1 cellular context compared by ENCODE assay signal in genomic region chr2:112645396-112646101, GRCh38.
TF ChIP-seq lines count a peak whose summit lies in the region.

A gene with protein sequence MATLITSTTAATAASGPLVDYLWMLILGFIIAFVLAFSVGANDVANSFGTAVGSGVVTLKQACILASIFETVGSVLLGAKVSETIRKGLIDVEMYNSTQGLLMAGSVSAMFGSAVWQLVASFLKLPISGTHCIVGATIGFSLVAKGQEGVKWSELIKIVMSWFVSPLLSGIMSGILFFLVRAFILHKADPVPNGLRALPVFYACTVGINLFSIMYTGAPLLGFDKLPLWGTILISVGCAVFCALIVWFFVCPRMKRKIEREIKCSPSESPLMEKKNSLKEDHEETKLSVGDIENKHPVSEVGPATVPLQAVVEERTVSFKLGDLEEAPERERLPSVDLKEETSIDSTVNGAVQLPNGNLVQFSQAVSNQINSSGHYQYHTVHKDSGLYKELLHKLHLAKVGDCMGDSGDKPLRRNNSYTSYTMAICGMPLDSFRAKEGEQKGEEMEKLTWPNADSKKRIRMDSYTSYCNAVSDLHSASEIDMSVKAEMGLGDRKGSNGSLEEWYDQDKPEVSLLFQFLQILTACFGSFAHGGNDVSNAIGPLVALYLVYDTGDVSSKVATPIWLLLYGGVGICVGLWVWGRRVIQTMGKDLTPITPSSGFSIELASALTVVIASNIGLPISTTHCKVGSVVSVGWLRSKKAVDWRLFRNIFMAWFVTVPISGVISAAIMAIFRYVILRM (plus strand): TSS chr2:112645939. CDS start chr2:112646829, 890 bp downstream.

TF ChIP-seq in K562, 482 proteins besides CTCF, POLR2A, EP300 and RAD21 (continued from another document and continues in another):
- TF ChIP-seq ZNF407 (IDR thresholded peaks at IDR 0.05; ENCODE audit: low read depth), result no peak
- TF ChIP-seq, protein P1, sequence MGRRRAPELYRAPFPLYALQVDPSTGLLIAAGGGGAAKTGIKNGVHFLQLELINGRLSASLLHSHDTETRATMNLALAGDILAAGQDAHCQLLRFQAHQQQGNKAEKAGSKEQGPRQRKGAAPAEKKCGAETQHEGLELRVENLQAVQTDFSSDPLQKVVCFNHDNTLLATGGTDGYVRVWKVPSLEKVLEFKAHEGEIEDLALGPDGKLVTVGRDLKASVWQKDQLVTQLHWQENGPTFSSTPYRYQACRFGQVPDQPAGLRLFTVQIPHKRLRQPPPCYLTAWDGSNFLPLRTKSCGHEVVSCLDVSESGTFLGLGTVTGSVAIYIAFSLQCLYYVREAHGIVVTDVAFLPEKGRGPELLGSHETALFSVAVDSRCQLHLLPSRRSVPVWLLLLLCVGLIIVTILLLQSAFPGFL (CRISPR knock-in tag; IDR thresholded peaks at IDR 0.05), result no peak
- TF ChIP-seq XRCC5 (IDR thresholded peaks at IDR 0.05; ENCODE audit: low read depth, low read length), result peak; percentile 86
- TF ChIP-seq MLX (CRISPR knock-in tag; conservative IDR thresholded peaks at IDR 0.05), result no peak
- no peak for TF ChIP-seq TFAM (CRISPR knock-in tag; conservative IDR thresholded peaks at IDR 0.05)
- no peak; the same call in 1 of the 2 replicates for TF ChIP-seq ZKSCAN1 (IDR thresholded peaks at IDR 0.05; ENCODE audit: low read depth, low read length)
- TF ChIP-seq ZNF707 (CRISPR knock-in tag; conservative IDR thresholded peaks at IDR 0.05), result no peak
- no peak for TF ChIP-seq ZBTB8A (IDR thresholded peaks at IDR 0.05; ENCODE audit: partially characterized antibody)
- peak; percentile 95 for TF ChIP-seq MYC (IDR thresholded peaks at IDR 0.05; ENCODE audit: low read depth, low read length)
- TF ChIP-seq MYC (CRISPR knock-in tag; IDR thresholded peaks at IDR 0.05; ENCODE audit: borderline replicate concordance, low read depth), result no peak
- no peak for TF ChIP-seq POLR3G (IDR thresholded peaks at IDR 0.05; ENCODE audit: extremely low read depth, insufficient read length, insufficient replicate concordance)
- TF ChIP-seq, protein P2, sequence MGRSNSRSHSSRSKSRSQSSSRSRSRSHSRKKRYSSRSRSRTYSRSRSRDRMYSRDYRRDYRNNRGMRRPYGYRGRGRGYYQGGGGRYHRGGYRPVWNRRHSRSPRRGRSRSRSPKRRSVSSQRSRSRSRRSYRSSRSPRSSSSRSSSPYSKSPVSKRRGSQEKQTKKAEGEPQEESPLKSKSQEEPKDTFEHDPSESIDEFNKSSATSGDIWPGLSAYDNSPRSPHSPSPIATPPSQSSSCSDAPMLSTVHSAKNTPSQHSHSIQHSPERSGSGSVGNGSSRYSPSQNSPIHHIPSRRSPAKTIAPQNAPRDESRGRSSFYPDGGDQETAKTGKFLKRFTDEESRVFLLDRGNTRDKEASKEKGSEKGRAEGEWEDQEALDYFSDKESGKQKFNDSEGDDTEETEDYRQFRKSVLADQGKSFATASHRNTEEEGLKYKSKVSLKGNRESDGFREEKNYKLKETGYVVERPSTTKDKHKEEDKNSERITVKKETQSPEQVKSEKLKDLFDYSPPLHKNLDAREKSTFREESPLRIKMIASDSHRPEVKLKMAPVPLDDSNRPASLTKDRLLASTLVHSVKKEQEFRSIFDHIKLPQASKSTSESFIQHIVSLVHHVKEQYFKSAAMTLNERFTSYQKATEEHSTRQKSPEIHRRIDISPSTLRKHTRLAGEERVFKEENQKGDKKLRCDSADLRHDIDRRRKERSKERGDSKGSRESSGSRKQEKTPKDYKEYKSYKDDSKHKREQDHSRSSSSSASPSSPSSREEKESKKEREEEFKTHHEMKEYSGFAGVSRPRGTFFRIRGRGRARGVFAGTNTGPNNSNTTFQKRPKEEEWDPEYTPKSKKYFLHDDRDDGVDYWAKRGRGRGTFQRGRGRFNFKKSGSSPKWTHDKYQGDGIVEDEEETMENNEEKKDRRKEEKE (IDR thresholded peaks at IDR 0.05; ENCODE audit: borderline replicate concordance in 1 of 2, control insufficient read depth in 1 of 2, low read depth in 2 of 2, low read length in 1 of 2), result no peak
- TF ChIP-seq ZKSCAN8 (CRISPR knock-in tag; IDR thresholded peaks at IDR 0.05), result no peak
- TF ChIP-seq, protein P3, sequence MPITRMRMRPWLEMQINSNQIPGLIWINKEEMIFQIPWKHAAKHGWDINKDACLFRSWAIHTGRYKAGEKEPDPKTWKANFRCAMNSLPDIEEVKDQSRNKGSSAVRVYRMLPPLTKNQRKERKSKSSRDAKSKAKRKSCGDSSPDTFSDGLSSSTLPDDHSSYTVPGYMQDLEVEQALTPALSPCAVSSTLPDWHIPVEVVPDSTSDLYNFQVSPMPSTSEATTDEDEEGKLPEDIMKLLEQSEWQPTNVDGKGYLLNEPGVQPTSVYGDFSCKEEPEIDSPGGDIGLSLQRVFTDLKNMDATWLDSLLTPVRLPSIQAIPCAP (CRISPR knock-in tag; IDR thresholded peaks at IDR 0.05; ENCODE audit: borderline replicate concordance), result no peak
- TF ChIP-seq NR3C1 (CRISPR knock-in tag; IDR thresholded peaks at IDR 0.05), result no peak
- TF ChIP-seq, protein P4, sequence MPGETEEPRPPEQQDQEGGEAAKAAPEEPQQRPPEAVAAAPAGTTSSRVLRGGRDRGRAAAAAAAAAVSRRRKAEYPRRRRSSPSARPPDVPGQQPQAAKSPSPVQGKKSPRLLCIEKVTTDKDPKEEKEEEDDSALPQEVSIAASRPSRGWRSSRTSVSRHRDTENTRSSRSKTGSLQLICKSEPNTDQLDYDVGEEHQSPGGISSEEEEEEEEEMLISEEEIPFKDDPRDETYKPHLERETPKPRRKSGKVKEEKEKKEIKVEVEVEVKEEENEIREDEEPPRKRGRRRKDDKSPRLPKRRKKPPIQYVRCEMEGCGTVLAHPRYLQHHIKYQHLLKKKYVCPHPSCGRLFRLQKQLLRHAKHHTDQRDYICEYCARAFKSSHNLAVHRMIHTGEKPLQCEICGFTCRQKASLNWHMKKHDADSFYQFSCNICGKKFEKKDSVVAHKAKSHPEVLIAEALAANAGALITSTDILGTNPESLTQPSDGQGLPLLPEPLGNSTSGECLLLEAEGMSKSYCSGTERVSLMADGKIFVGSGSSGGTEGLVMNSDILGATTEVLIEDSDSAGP (CRISPR knock-in tag; IDR thresholded peaks at IDR 0.05), result no peak
- no peak for TF ChIP-seq HES1 (IDR thresholded peaks at IDR 0.05; ENCODE audit: low read depth)
- no peak for TF ChIP-seq RBM39 (optimal IDR thresholded peaks at IDR 0.05; ENCODE audit: low read depth, low read length)
- TF ChIP-seq, protein P5, sequence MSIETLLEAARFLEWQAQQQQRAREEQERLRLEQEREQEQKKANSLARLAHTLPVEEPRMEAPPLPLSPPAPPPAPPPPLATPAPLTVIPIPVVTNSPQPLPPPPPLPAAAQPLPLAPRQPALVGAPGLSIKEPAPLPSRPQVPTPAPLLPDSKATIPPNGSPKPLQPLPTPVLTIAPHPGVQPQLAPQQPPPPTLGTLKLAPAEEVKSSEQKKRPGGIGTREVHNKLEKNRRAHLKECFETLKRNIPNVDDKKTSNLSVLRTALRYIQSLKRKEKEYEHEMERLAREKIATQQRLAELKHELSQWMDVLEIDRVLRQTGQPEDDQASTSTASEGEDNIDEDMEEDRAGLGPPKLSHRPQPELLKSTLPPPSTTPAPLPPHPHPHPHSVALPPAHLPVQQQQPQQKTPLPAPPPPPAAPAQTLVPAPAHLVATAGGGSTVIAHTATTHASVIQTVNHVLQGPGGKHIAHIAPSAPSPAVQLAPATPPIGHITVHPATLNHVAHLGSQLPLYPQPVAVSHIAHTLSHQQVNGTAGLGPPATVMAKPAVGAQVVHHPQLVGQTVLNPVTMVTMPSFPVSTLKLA (conservative IDR thresholded peaks at IDR 0.05), result peak; percentile 98 to 99
- TF ChIP-seq ZNF766 (CRISPR knock-in tag; conservative IDR thresholded peaks at IDR 0.05), result no peak
- TF ChIP-seq ZBTB17 (CRISPR knock-in tag; IDR thresholded peaks at IDR 0.05), result 0 out of 2 replicates have a peak, but pooled peaks have one; percentile 36
- TF ChIP-seq ATF3 (IDR thresholded peaks at IDR 0.05), result no peak
- no peak for TF ChIP-seq ATF3 (CRISPR knock-in tag; conservative IDR thresholded peaks at IDR 0.05)
- no peak for TF ChIP-seq TAL1 (IDR thresholded peaks at IDR 0.05)
- TF ChIP-seq, protein P6, sequence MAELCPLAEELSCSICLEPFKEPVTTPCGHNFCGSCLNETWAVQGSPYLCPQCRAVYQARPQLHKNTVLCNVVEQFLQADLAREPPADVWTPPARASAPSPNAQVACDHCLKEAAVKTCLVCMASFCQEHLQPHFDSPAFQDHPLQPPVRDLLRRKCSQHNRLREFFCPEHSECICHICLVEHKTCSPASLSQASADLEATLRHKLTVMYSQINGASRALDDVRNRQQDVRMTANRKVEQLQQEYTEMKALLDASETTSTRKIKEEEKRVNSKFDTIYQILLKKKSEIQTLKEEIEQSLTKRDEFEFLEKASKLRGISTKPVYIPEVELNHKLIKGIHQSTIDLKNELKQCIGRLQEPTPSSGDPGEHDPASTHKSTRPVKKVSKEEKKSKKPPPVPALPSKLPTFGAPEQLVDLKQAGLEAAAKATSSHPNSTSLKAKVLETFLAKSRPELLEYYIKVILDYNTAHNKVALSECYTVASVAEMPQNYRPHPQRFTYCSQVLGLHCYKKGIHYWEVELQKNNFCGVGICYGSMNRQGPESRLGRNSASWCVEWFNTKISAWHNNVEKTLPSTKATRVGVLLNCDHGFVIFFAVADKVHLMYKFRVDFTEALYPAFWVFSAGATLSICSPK (IDR thresholded peaks at IDR 0.05; ENCODE audit: borderline replicate concordance), result no peak
- TF ChIP-seq KLF6 (CRISPR knock-in tag; IDR thresholded peaks at IDR 0.05; ENCODE audit: borderline replicate concordance), result peak; percentile 79
- no peak for TF ChIP-seq ZNF512 (tag; IDR thresholded peaks at IDR 0.05)
- peak; percentile 96 for TF ChIP-seq SUPT5H (IDR thresholded peaks at IDR 0.05)
